ENCODE assay signal across 18 cellular contexts in genomic region chr19:29631450-29631849, GRCh38. TPM values are rescaled to one million over a fixed set of nuclear protein-coding genes. Genes with fewer than 3 reads are reported as not detected.
DNase-seq lines count a peak whose midpoint lies in the region; ATAC-seq, FAIRE-seq and TF ChIP-seq lines count a peak whose summit lies in the region.
"Had no signal": no experiment of that assay in that cellular context is flagged by ENCODE, and none has a peak within 500 bp of the region (broad histone marks: within the 10 kb centered on the region; RNA-seq: fewer than 3 reads in every experiment).

No MANE protein-coding gene starts in this region.

- CTCF ChIA-PET in H1 (lab: Charles Lee; ENCODE audit: partially characterized antibody), result interaction anchor here (1.0 kb wide), 1 partner anchor 60 kb away, joined by 3 read pairs; no protein-coding TSS in a partner anchor

- no peak for TF ChIP-seq POLR2A in H1 (IDR thresholded peaks at IDR 0.05; ENCODE audit: control extremely low read depth in 1 of 2, low read depth in 2 of 2, low read length in 2 of 2)

- no peak overlapping the region for H3K56ac ChIP-seq in H1 (replicated peaks; ENCODE audit: insufficient read length, low read depth, low read length)

- no peak for ATAC-seq in left cardiac atrium
- ATAC-seq: GM12878 had no signal

- TF ChIP-seq RAD21 in H1 (IDR thresholded peaks at IDR 0.05 in 1 of 2, conservative IDR thresholded peaks at IDR 0.05 in 1 of 2; ENCODE audit: low read depth in 2 of 2, low read length in 2 of 2), result no peak

- no peak overlapping the region for H2BK5ac ChIP-seq in H1 (ENCODE audit: low read depth, low read length)
- H2BK5ac ChIP-seq in trophoblast cell (ENCODE audit: low read depth, low read length, poor library complexity), result no peak overlapping the region

- FAIRE-seq in H1 (lab: Jason Lieb, UNC) (no peak), urothelium cell line (lab: Jason Lieb, UNC) (no peak)
- FAIRE-seq: GM12878, HTR-8/SVneo had no signal

- H3K23ac ChIP-seq in H1 (ENCODE audit: insufficient read length) (no peak overlapping the region), trophoblast cell (ENCODE audit: low read length) (no peak overlapping the region)

- H2BK15ac ChIP-seq in H1 (ENCODE audit: low read length), result no peak overlapping the region

- no peak for TF ChIP-seq EP300 in H1 (IDR thresholded peaks at IDR 0.05; ENCODE audit: borderline replicate concordance in 1 of 2, low read depth in 2 of 2, low read length in 2 of 2)

- no peak overlapping the region for H3K27ac ChIP-seq in H1 (ENCODE audit: low read depth, low read length)
- H3K27ac ChIP-seq in trophoblast cell (ENCODE audit: low read depth, low read length), result no peak overlapping the region
- H3K27ac ChIP-seq in coronary artery, result no peak overlapping the region

- POLR2A ChIA-PET in H1 (lab: Charles Lee; ENCODE audit: partially characterized antibody), result no interaction called here

- H3K36me3 ChIP-seq in H1 (ENCODE audit: control insufficient read depth in 2 of 4, insufficient read depth in 4 of 4, low read length in 3 of 4), result no peaks in the 10 kb centered on the region
- no peaks in the 10 kb centered on the region for H3K36me3 ChIP-seq in trophoblast cell (ENCODE audit: control insufficient read depth in 1 of 2, insufficient read depth in 2 of 2, low read length in 2 of 2)

- H3K23me2 ChIP-seq in H1 (ENCODE audit: low read depth, low read length), result no peaks in the 10 kb centered on the region

- peak; percentile 35 for DNase-seq in cardiac septum (ENCODE audit: low spot score)
- DNase-seq in left cardiac atrium, result no peak
- DNase-seq in H1 (ENCODE audit: low read depth in 1 of 2, low spot score in 2 of 2), result no peak
- DNase-seq in trophoblast cell, result peak; percentile 49 to 71
- DNase-seq in urothelium cell line (ENCODE audit: low spot score), result peak; percentile 4
- no peak for DNase-seq in NCI-H345 (lab: John Stamatoyannopoulos, UW)
- no peak for DNase-seq in activated CD4-positive, CD25-positive, alpha-beta regulatory T cell treated with anti-CD3 and anti-CD28 coated beads, Interleukin-2, amount 50 U/mL, for 72 hours
- no peak for DNase-seq in coronary artery (ENCODE audit: low spot score)
- DNase-seq: C1 segment of cervical spinal cord; CD4-positive, CD25-positive, alpha-beta regulatory T cell; CD8-positive, alpha-beta memory T cell; COR-L47; DMS 273 treated with DMSO at 0.1 percent for 48 hours; DMS53; DND-41; IMR-90 had no signal

- no peak overlapping the region for H4K12ac ChIP-seq in trophoblast cell (ENCODE audit: low read depth, low read length)

- H3K4ac ChIP-seq in H1 (replicated peaks; ENCODE audit: insufficient read length, low read depth, low read length) (no peak overlapping the region), trophoblast cell (ENCODE audit: low read depth, low read length) (no peak overlapping the region)

- no peaks in the 10 kb centered on the region for H4K20me1 ChIP-seq in H1 (replicated peaks in 1 of 2; ENCODE audit: control insufficient read depth in 1 of 2, insufficient read depth in 2 of 2, low read length in 2 of 2)

- no peak overlapping the region for H2BK20ac ChIP-seq in H1 (ENCODE audit: low read length)

- H3K14ac ChIP-seq in H1 (ENCODE audit: insufficient read length), result no peak overlapping the region
- no peak overlapping the region for H3K14ac ChIP-seq in trophoblast cell (ENCODE audit: low read length)

- H3K9ac ChIP-seq in H1 (replicated peaks in 1 of 4; ENCODE audit: extremely low read depth in 1 of 4, low read depth in 3 of 4, low read length in 3 of 4), result no peak overlapping the region
- H3K9ac ChIP-seq in trophoblast cell (ENCODE audit: low read length), result no peak overlapping the region

- H3K4me2 ChIP-seq in H1 (ENCODE audit: insufficient read depth in 1 of 2, low read depth in 2 of 2, low read length in 2 of 2) (no peak overlapping the region), trophoblast cell (ENCODE audit: low read length) (no peak overlapping the region)

- H3K79me2 ChIP-seq in H1 (ENCODE audit: control insufficient read depth in 1 of 2, insufficient read depth in 2 of 2, low read length in 2 of 2) (no peaks in the 10 kb centered on the region), trophoblast cell (ENCODE audit: control insufficient read depth, insufficient read depth, low read length, poor library complexity) (no peaks in the 10 kb centered on the region)

- no peaks in the 10 kb centered on the region for H3K27me3 ChIP-seq in H1 (replicated peaks in 1 of 4; ENCODE audit: control insufficient read depth in 3 of 4, extremely low read depth in 1 of 4, insufficient read depth in 3 of 4, low read length in 3 of 4)
- no peaks in the 10 kb centered on the region for H3K27me3 ChIP-seq in trophoblast cell (ENCODE audit: insufficient read depth, low read length)

- H2BK120ac ChIP-seq in H1 (replicated peaks; ENCODE audit: low read depth, low read length), result no peak overlapping the region
- no peak overlapping the region for H2BK120ac ChIP-seq in trophoblast cell (ENCODE audit: insufficient read depth, low read length, poor library complexity)

- H3K9me3 ChIP-seq in H1 (ENCODE audit: insufficient read depth in 2 of 2, low read depth in 1 of 2, low read length in 1 of 2) (no peaks in the 10 kb centered on the region), trophoblast cell (ENCODE audit: insufficient read depth, low read depth, low read length) (no peaks in the 10 kb centered on the region)

- 0 out of 2 replicates have a peak overlapping the region, but pooled peaks have one; percentile 2 for H2BK12ac ChIP-seq in H1 (ENCODE audit: low read depth, low read length)
- no peak overlapping the region for H2BK12ac ChIP-seq in trophoblast cell (ENCODE audit: low read length)

- H3K18ac ChIP-seq in H1 (ENCODE audit: extremely low read depth, low read length) (no peak overlapping the region), trophoblast cell (ENCODE audit: low read length) (no peak overlapping the region)

- peaks cover 0 to 2% (median 0%) of the 10 kb centered on the region in 4 experiments; a peak in 1 of 7 replicates for H3K4me1 ChIP-seq in H1 (replicated peaks in 1 of 4; ENCODE audit: control insufficient read depth in 3 of 4, insufficient read depth in 4 of 4, low read length in 3 of 4)
- peaks cover 3% of the 10 kb centered on the region in 2 experiments for H3K4me1 ChIP-seq in trophoblast cell (ENCODE audit: control insufficient read depth in 1 of 2, insufficient read depth in 2 of 2, low read length in 2 of 2)

- H4K91ac ChIP-seq in H1 (replicated peaks; ENCODE audit: insufficient read length, low read length) (no peak overlapping the region), trophoblast cell (ENCODE audit: low read depth, low read length) (peak overlapping the region; percentile 3)

- intact Hi-C loops in cardiac septum (cut with DNase I), result no loop called here
- intact Hi-C loops in left cardiac atrium (cut with DNase I), result no loop called here

- H3K79me1 ChIP-seq in H1 (ENCODE audit: low read depth, low read length) (no peaks in the 10 kb centered on the region), trophoblast cell (ENCODE audit: low read length) (peaks cover 4% of the 10 kb centered on the region)

- WGBS in H1 (ENCODE audit: extremely low coverage in 1 of 2, insufficient coverage in 1 of 2, insufficient read length in 1 of 2, insufficient replicate concordance in 2 of 2, low coverage in 1 of 2, low lambda C conversion rate in 2 of 2, missing lambda C conversion rate in 1 of 2), 2 experiments, result 71% methylated on average over 3 of the region's 3 CpGs; no CpG with 5 or more reads in 1 of the 2 experiments
- WGBS in trophoblast cell (ENCODE audit: extremely low coverage, insufficient coverage, insufficient read length), result no CpG with 5 or more reads among the region's 3 CpGs

- no peak overlapping the region for H3K4me3 ChIP-seq in H1 (ENCODE audit: extremely low read depth in 1 of 4, insufficient read depth in 2 of 4, low read depth in 3 of 4, low read length in 4 of 4)
- no peak overlapping the region for H3K4me3 ChIP-seq in trophoblast cell (ENCODE audit: low read depth, low read length)
- no peak overlapping the region for H3K4me3 ChIP-seq in coronary artery
- H3K4me3 ChIP-seq: GM12878 had no signal

- H2AFZ ChIP-seq in H1 (ENCODE audit: low read length) (no peak overlapping the region), trophoblast cell (ENCODE audit: insufficient read depth, low read length, poor library complexity) (no peak overlapping the region)

- no peak overlapping the region for H4K5ac ChIP-seq in H1 (ENCODE audit: insufficient read length, low read depth, low read length)

- H4K8ac ChIP-seq in H1 (ENCODE audit: extremely low read depth, insufficient read depth, low read length) (no peak overlapping the region), trophoblast cell (ENCODE audit: low read depth, low read length) (peak overlapping the region; percentile 17)

- TF ChIP-seq CTCF in H1 (IDR thresholded peaks at IDR 0.05; ENCODE audit: control extremely low read depth in 1 of 3, insufficient read depth in 1 of 3, low read depth in 1 of 3, low read length in 3 of 3) (no peak), coronary artery (IDR thresholded peaks at IDR 0.05) (no peak)

- H2AK5ac ChIP-seq in H1 (ENCODE audit: low read depth, low read length) (no peak overlapping the region), trophoblast cell (ENCODE audit: low read length) (no peak overlapping the region)

RNA-seq across cellular contexts. Expression of gene POP4, which starts 25.4 kb away (rescaled TPM):
- total RNA-seq in cardiac septum, result 47.8 TPM
- total RNA-seq in left cardiac atrium, result 10 to 100 TPM; 48.7 to 50.8 TPM
- total RNA-seq in H1 (2021; fragmentation: NEBNext Ultra II Directional; extraction: Animal tissue kit (Norgen Biotek cat#: 25700)), result 38.0 and 41.5 TPM in 2 replicates
- polyA plus RNA-seq in H1 (2011; rRNA removed), result 22.8 and 29.1 TPM in 2 replicates
- polyA plus RNA-seq in H1 (2011; cell fraction: cytosol; rRNA removed), result 36.0 TPM
- 35.2 TPM for polyA plus RNA-seq in H1 (2011; cell fraction: nucleus; rRNA removed)
- 28.3 to 36.0 TPM (median 33.8 TPM) in 4 replicates for polyA plus RNA-seq in H1 (2012, experiment 1 of 2)
- polyA plus RNA-seq in H1 (2012, experiment 2 of 2), result 21.5 TPM
- 49.0 TPM for polyA plus RNA-seq in H1 (2013, experiment 1 of 2)
- 48.9 TPM for polyA plus RNA-seq in H1 (2013, experiment 2 of 2)
- polyA minus RNA-seq in H1 (2011; rRNA and poly(A)+ RNA removed), result 25.6 and 43.4 TPM in 2 replicates
- 21.2 TPM for polyA minus RNA-seq in H1 (2011; cell fraction: cytosol; rRNA and poly(A)+ RNA removed)
- polyA minus RNA-seq in H1 (2011; cell fraction: nucleus; rRNA and poly(A)+ RNA removed), result 48.4 TPM
- 76.3 and 81.4 TPM in 2 replicates for polyA plus RNA-seq in trophoblast cell (2013)

RNA-seq across cellular contexts. Expression of gene PLEKHF1, which starts 33.8 kb away (rescaled TPM):
- total RNA-seq in cardiac septum (9.5 TPM), left cardiac atrium (10 to 100 TPM; 28.1 to 32.8 TPM)
- total RNA-seq in H1 (2021; fragmentation: NEBNext Ultra II Directional; extraction: Animal tissue kit (Norgen Biotek cat#: 25700)), result 11.1 and 12.0 TPM in 2 replicates
- polyA plus RNA-seq in H1 (2011; rRNA removed), result 18.4 and 21.8 TPM in 2 replicates
- 16.3 TPM for polyA plus RNA-seq in H1 (2011; cell fraction: cytosol; rRNA removed)
- polyA plus RNA-seq in H1 (2011; cell fraction: nucleus; rRNA removed), result 15.9 TPM
- 5.3 to 10.2 TPM (median 9.3 TPM) in 4 replicates for polyA plus RNA-seq in H1 (2012, experiment 1 of 2)
- polyA plus RNA-seq in H1 (2012, experiment 2 of 2), result 11.5 TPM
- polyA plus RNA-seq in H1 (2013, experiment 1 of 2), result 6.0 TPM
- polyA plus RNA-seq in H1 (2013, experiment 2 of 2), result 5.8 TPM
- polyA minus RNA-seq in H1 (2011; rRNA and poly(A)+ RNA removed), result 6.3 and 6.7 TPM in 2 replicates
- 11.9 TPM for polyA minus RNA-seq in H1 (2011; cell fraction: cytosol; rRNA and poly(A)+ RNA removed)
- 18.6 TPM for polyA minus RNA-seq in H1 (2011; cell fraction: nucleus; rRNA and poly(A)+ RNA removed)
- 37.2 and 41.2 TPM in 2 replicates for polyA plus RNA-seq in trophoblast cell (2013)

Comparison
In these comparisons a context has a peak if more than half of its experiments do, and no peak if none do; other contexts are left out.
1. DNase-seq: peak in cardiac septum (single experiment), trophoblast cell (2 of 2) and urothelium cell line (single experiment); none in left cardiac atrium (single experiment), H1 (0 of 2), NCI-H345 (single experiment), activated CD4-positive, CD25-positive, alpha-beta regulatory T cell treated with anti-CD3 and anti-CD28 coated beads, Interleukin-2, amount 50 U/mL, for 72 hours (single experiment) and coronary artery (single experiment).